In genomic region chr14:54814076-54814475, GRCh38 we compare ENCODE assay signal across 10 cellular contexts.
A peak's percentile ranks its signal among the peaks of the same experiment; 100 is the strongest.
DNase-seq lines count a peak whose midpoint lies in the region; ATAC-seq and TF ChIP-seq lines count a peak whose summit lies in the region.
"Had no signal": no experiment of that assay in that cellular context is flagged by ENCODE, and none has a peak within 500 bp of the region (broad histone marks: within the 10 kb centered on the region; RNA-seq: fewer than 3 reads in every experiment).

No MANE protein-coding gene starts in this region.

- peaks cover 9% of the 10 kb centered on the region for H3K27me3 Mint-ChIP-seq in activated CD4-positive, alpha-beta T cell treated with anti-CD3 and anti-CD28 coated beads, Interleukin-2, amount 10 ng/mL, durations not matched to agents 24 days and 14 days
- peaks cover 16% of the 10 kb centered on the region for H3K27me3 Mint-ChIP-seq in chondrocyte (ENCODE audit: low read depth)

- H3K36me3 Mint-ChIP-seq in activated CD4-positive, alpha-beta T cell treated with anti-CD3 and anti-CD28 coated beads, Interleukin-2, amount 10 ng/mL, durations not matched to agents 24 days and 14 days (ENCODE audit: low read depth), result no peaks in the 10 kb centered on the region
- H3K36me3 Mint-ChIP-seq in chondrocyte (ENCODE audit: low read depth), result no peaks in the 10 kb centered on the region

- peak; percentile 49 for TF ChIP-seq CTCF in chondrocyte (IDR thresholded peaks at IDR 0.05)
- TF ChIP-seq CTCF in omental fat pad (IDR thresholded peaks at IDR 0.05), result no peak

- no peaks in the 10 kb centered on the region for H3K36me3 ChIP-seq in MG63

- intact Hi-C loops in activated CD4-positive, alpha-beta T cell treated with anti-CD3 and anti-CD28 coated beads, Interleukin-2, amount 10 ng/mL, durations not matched to agents 24 days and 14 days (cut with micrococcal nuclease), result no loop called here

- no peak overlapping the region for H3K4me3 Mint-ChIP-seq in activated CD4-positive, alpha-beta T cell treated with anti-CD3 and anti-CD28 coated beads, Interleukin-2, amount 10 ng/mL, durations not matched to agents 24 days and 14 days
- H3K4me3 Mint-ChIP-seq in chondrocyte (ENCODE audit: unreplicated experiment), result no peak overlapping the region

- H3K27me3 ChIP-seq in MG63, result no peaks in the 10 kb centered on the region
- H3K27me3 ChIP-seq: hepatocyte had no signal

- DNase-seq in activated CD4-positive, alpha-beta T cell treated with anti-CD3 and anti-CD28 coated beads, Interleukin-2, amount 10 ng/mL, durations not matched to agents 24 days and 14 days, result peak; percentile 65
- no peak for DNase-seq in activated CD4-positive, alpha-beta T cell treated with anti-CD3 and anti-CD28 coated beads for 4 hours
- DNase-seq in MG63 (peak; percentile 34), chondrocyte (ENCODE audit: low spot score) (no peak), NCI-H1417 (lab: John Stamatoyannopoulos, UW) (no peak), omental fat pad (ENCODE audit: low spot score) (no peak)
- peak; percentile 30 to 67 for DNase-seq in stimulated activated CD4-positive, alpha-beta T cell treated with anti-CD3 and anti-CD28 coated beads, Interleukin-4, amount 100 ng/mL, for 48 hours (ENCODE audit: low read depth in 2 of 2)
- DNase-seq: T-helper 9 cell had no signal

- no peaks in the 10 kb centered on the region for H3K9me3 ChIP-seq in MG63

- H3K4me3 ChIP-seq in MG63, result no peak overlapping the region
- H3K4me3 ChIP-seq: hepatocyte had no signal

- no peak overlapping the region for H3K27ac Mint-ChIP-seq in activated CD4-positive, alpha-beta T cell treated with anti-CD3 and anti-CD28 coated beads, Interleukin-2, amount 10 ng/mL, durations not matched to agents 24 days and 14 days
- no peak overlapping the region for H3K27ac Mint-ChIP-seq in chondrocyte (ENCODE audit: unreplicated experiment)

- ATAC-seq in omental fat pad (ENCODE audit: low FRiP score) (no peak), GM19397 (IDR thresholded peaks at IDR 0.05; ENCODE audit: unreplicated experiment) (no peak)

- no peaks in the 10 kb centered on the region for H3K9me3 Mint-ChIP-seq in activated CD4-positive, alpha-beta T cell treated with anti-CD3 and anti-CD28 coated beads, Interleukin-2, amount 10 ng/mL, durations not matched to agents 24 days and 14 days
- no peaks in the 10 kb centered on the region for H3K9me3 Mint-ChIP-seq in chondrocyte (ENCODE audit: low read depth)

- H3K4me1 Mint-ChIP-seq in activated CD4-positive, alpha-beta T cell treated with anti-CD3 and anti-CD28 coated beads, Interleukin-2, amount 10 ng/mL, durations not matched to agents 24 days and 14 days, result no peaks in the 10 kb centered on the region
- peaks cover 9% of the 10 kb centered on the region for H3K4me1 Mint-ChIP-seq in chondrocyte (ENCODE audit: low read depth)

Comparison
In these comparisons a context has a peak if more than half of its experiments do, and no peak if none do; other contexts are left out.
1. DNase-seq: peak in activated CD4-positive, alpha-beta T cell treated with anti-CD3 and anti-CD28 coated beads, Interleukin-2, amount 10 ng/mL, durations not matched to agents 24 days and 14 days (single experiment), MG63 (single experiment) and stimulated activated CD4-positive, alpha-beta T cell treated with anti-CD3 and anti-CD28 coated beads, Interleukin-4, amount 100 ng/mL, for 48 hours (2 of 2); none in activated CD4-positive, alpha-beta T cell treated with anti-CD3 and anti-CD28 coated beads for 4 hours (0 of 2), chondrocyte (single experiment), NCI-H1417 (0 of 3) and omental fat pad (single experiment).